8 cellular contexts compared by ENCODE assay signal in genomic region chr1:10793129-10793651, GRCh38. TPM values are rescaled to one million over a fixed set of nuclear protein-coding genes. Genes with fewer than 3 reads are reported as not detected.
A peak's percentile ranks its signal among the peaks of the same experiment; 100 is the strongest.
DNase-seq lines count a peak whose midpoint lies in the region; ATAC-seq and TF ChIP-seq lines count a peak whose summit lies in the region.

No MANE protein-coding gene starts in this region.

- 5% methylated on average over 9 of the region's 9 CpGs for WGBS in urinary bladder

- in situ Hi-C loops in GM13977 (cut with MboI; ENCODE audit: low pct_unique_long_range_greater_than_20kb, low sequenced_read_pairs, unreplicated experiment) = no loop called here

- TF ChIP-seq CTCF in cardiac muscle cell (IDR thresholded peaks at IDR 0.05; ENCODE audit: low read depth, low read length) = no peak
- no peak for TF ChIP-seq CTCF in activated B cell treated with CpG ODN at 0.5 μM for 24 hours (IDR thresholded peaks at IDR 0.05)
- TF ChIP-seq CTCF in GM13977 (IDR thresholded peaks at IDR 0.05; ENCODE audit: extremely low read depth, insufficient read depth, missing control alignments) = no peak

- H3K27me3 Mint-ChIP-seq in activated B cell treated with CpG ODN at 0.5 μM for 24 hours = peaks cover 23% of the 10 kb centered on the region

- peaks cover 12% of the 10 kb centered on the region for H3K4me1 Mint-ChIP-seq in activated B cell treated with CpG ODN at 0.5 μM for 24 hours

- H3K9me3 ChIP-seq in cardiac muscle cell (ENCODE audit: low read depth) = no peaks in the 10 kb centered on the region

- H3K4me3 ChIP-seq in cardiac muscle cell (peak overlapping the region; percentile 99), urinary bladder (ENCODE audit: low read depth, low read length) (peak overlapping the region; percentile 71)

- H3K36me3 Mint-ChIP-seq in activated B cell treated with CpG ODN at 0.5 μM for 24 hours (ENCODE audit: low read depth) = no peaks in the 10 kb centered on the region

- no peak overlapping the region for H3K27ac Mint-ChIP-seq in activated B cell treated with CpG ODN at 0.5 μM for 24 hours

- CTCF ChIA-PET in activated B cell treated with CpG ODN at 0.5 μM for 24 hours (lab: Charles Lee) = no interaction called here

- H3K36me3 ChIP-seq in cardiac muscle cell = no peaks in the 10 kb centered on the region
- no peaks in the 10 kb centered on the region for H3K36me3 ChIP-seq in urinary bladder (ENCODE audit: insufficient read depth)

- POLR2A ChIA-PET in activated B cell treated with CpG ODN at 0.5 μM for 24 hours (lab: Charles Lee) = no interaction called here

- peak overlapping the region; percentile 5 for H3K4me3 Mint-ChIP-seq in activated B cell treated with CpG ODN at 0.5 μM for 24 hours

- H3K27me3 ChIP-seq in cardiac muscle cell = peaks cover 4% of the 10 kb centered on the region

- no peaks in the 10 kb centered on the region for H3K9me3 Mint-ChIP-seq in activated B cell treated with CpG ODN at 0.5 μM for 24 hours

- no peak for ATAC-seq in Right ventricle myocardium superior (ENCODE audit: poor library complexity)
- ATAC-seq in activated B cell treated with CpG ODN at 0.5 μM for 24 hours (ENCODE audit: low read depth) = no peak

- H3K27ac ChIP-seq in cardiac muscle cell (no peak overlapping the region), urinary bladder (ENCODE audit: low read depth) (no peak overlapping the region)

- H3K4me1 ChIP-seq in cardiac muscle cell (ENCODE audit: low read depth) = peaks cover 51% of the 10 kb centered on the region
- H3K4me1 ChIP-seq in urinary bladder (ENCODE audit: insufficient read depth) = peaks cover 2% of the 10 kb centered on the region

- intact Hi-C loops in Right ventricle myocardium superior (cut with DNase I) (no loop called here), activated B cell treated with CpG ODN at 0.5 μM for 24 hours (cut with micrococcal nuclease) (no loop called here)

- DNase-seq in cardiac muscle cell (ENCODE audit: low read depth in 1 of 2, low spot score in 1 of 2) = peak in 1 of 2 donors; percentile 36
- no peak for DNase-seq in Right ventricle myocardium superior
- no peak for DNase-seq in activated B cell treated with CpG ODN at 0.5 μM for 24 hours
- DNase-seq in kidney tubule cell (ENCODE audit: low spot score) = peak; percentile 38
- no peak for DNase-seq in COR-L47 (lab: John Stamatoyannopoulos, UW)
- no peak for DNase-seq in amygdala (lab: John Stamatoyannopoulos, UW)
- DNase-seq in GM13977 (ENCODE audit: low spot score) = no peak

RNA-seq across cellular contexts. Expression of gene CASZ1, which starts 3.3 kb away (rescaled TPM):
- total RNA-seq in cardiac muscle cell (41.9 and 87.3 TPM in 2 replicates), Right ventricle myocardium superior (50.3 TPM), activated B cell treated with CpG ODN at 0.5 μM for 24 hours (31.1 and 35.6 TPM in 2 replicates), urinary bladder (10.6 TPM)
- polyA plus RNA-seq in cardiac muscle cell (53.5 and 68.2 TPM in 2 replicates), urinary bladder (19.4 TPM)
